ENCODE assay signal across 26 cellular contexts in genomic region chr3:34758630-34759261, GRCh38.
"Had no signal": no experiment of that assay in that cellular context is flagged by ENCODE, and none has a peak within 500 bp of the region (broad histone marks: within the 10 kb centered on the region; RNA-seq: fewer than 3 reads in every experiment).

No MANE protein-coding gene starts in this region.

- H3K9me3 Mint-ChIP-seq: type B pancreatic cell had no signal

- H3K36me3 Mint-ChIP-seq: naive thymus-derived CD8-positive, alpha-beta T cell; stimulated activated effector memory CD8-positive, alpha-beta T cell treated with anti-CD3 and anti-CD28 coated beads, Interleukin-12 subunit alpha, Interleukin-12 subunit beta, amount 100 ng/mL, for 72 hours; type B pancreatic cell had no signal

- ATAC-seq: left colon; left lung; mucosa of descending colon; naive thymus-derived CD8-positive, alpha-beta T cell; pancreas; right cardiac atrium; sciatic nerve; stimulated activated effector memory CD8-positive, alpha-beta T cell treated with anti-CD3 and anti-CD28 coated beads, Interleukin-12 subunit alpha, Interleukin-12 subunit beta, amount 100 ng/mL, for 72 hours; stimulated activated naive CD8-positive, alpha-beta T cell treated with anti-CD3 and anti-CD28 coated beads, Interleukin-15, amount 100 ng/mL, for 72 hours had no signal

- H3K4me1 ChIP-seq: left lung, pancreas, prostate gland, tibial nerve, uterus had no signal

- H3K27ac ChIP-seq: left lung, pancreas, prostate gland, skin epidermis, tibial nerve, uterus had no signal

- H3K9me3 ChIP-seq: mucosa of descending colon, pancreas, prostate gland, uterus had no signal

- DNase-seq: hypothalamus; immature natural killer cell; kidney; left colon; mesendoderm; midbrain; naive thymus-derived CD8-positive, alpha-beta T cell; nucleus accumbens; retina; right cardiac atrium; stimulated activated CD4-positive, alpha-beta T cell treated with anti-CD3 and anti-CD28 coated beads, Interleukin-4, amount 100 ng/mL, for 24 hours; stimulated activated naive CD4-positive, alpha-beta T cell treated with Interleukin-2 at 50 U/mL for 16 hours; stimulated activated naive CD8-positive, alpha-beta T cell treated with anti-CD3 and anti-CD28 coated beads, Interleukin-15, amount 100 ng/mL, for 72 hours; substantia nigra; uterus had no signal

- H3K27ac Mint-ChIP-seq: immature natural killer cell; naive thymus-derived CD8-positive, alpha-beta T cell; nephron; stimulated activated effector memory CD8-positive, alpha-beta T cell treated with anti-CD3 and anti-CD28 coated beads, Interleukin-12 subunit alpha, Interleukin-12 subunit beta, amount 100 ng/mL, for 72 hours; stimulated activated naive CD8-positive, alpha-beta T cell treated with anti-CD3 and anti-CD28 coated beads, Interleukin-15, amount 100 ng/mL, for 72 hours; type B pancreatic cell had no signal

- H3K36me3 ChIP-seq: left lung, pancreas, prostate gland, tibial nerve, uterus had no signal

- H3K4me1 Mint-ChIP-seq: immature natural killer cell; nephron; stimulated activated effector memory CD8-positive, alpha-beta T cell treated with anti-CD3 and anti-CD28 coated beads, Interleukin-12 subunit alpha, Interleukin-12 subunit beta, amount 100 ng/mL, for 72 hours; stimulated activated naive CD8-positive, alpha-beta T cell treated with anti-CD3 and anti-CD28 coated beads, Interleukin-15, amount 100 ng/mL, for 72 hours had no signal

- H3K27me3 Mint-ChIP-seq: stimulated activated naive CD8-positive, alpha-beta T cell treated with anti-CD3 and anti-CD28 coated beads, Interleukin-15, amount 100 ng/mL, for 72 hours; type B pancreatic cell had no signal

- H3K4me3 Mint-ChIP-seq: immature natural killer cell; naive thymus-derived CD8-positive, alpha-beta T cell; nephron; stimulated activated effector memory CD8-positive, alpha-beta T cell treated with anti-CD3 and anti-CD28 coated beads, Interleukin-12 subunit alpha, Interleukin-12 subunit beta, amount 100 ng/mL, for 72 hours; stimulated activated naive CD8-positive, alpha-beta T cell treated with anti-CD3 and anti-CD28 coated beads, Interleukin-15, amount 100 ng/mL, for 72 hours; type B pancreatic cell had no signal

- H3K4me3 ChIP-seq: left lung, lung, mucosa of descending colon, pancreas, prostate gland, skin epidermis, tibial nerve, uterus had no signal

- H3K27me3 ChIP-seq: left lung, pancreas, tibial nerve, uterus had no signal
